In the genomic region with DNA sequence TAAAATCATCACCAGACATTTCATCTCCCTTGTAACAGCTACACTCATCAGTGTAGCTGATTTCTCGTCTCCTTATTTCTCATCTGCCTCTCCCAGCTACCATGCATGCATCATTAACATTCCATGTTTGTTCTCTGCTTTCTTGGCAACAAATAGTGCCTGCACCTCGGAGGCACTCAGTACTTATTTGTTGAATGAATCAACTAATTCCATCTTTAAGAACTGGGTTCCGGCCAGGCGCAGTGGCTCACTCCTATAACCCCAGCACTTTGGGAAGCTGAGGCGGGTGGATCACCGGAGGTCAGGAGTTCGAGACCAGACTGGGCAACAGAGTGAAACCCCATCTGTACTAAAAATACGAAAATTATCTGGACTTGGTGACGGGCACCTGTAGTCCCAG, we compare ENCODE assay signal across 2 cellular contexts.
TF ChIP-seq lines count a peak whose summit lies in the region.

No MANE protein-coding gene starts in this region.

TF ChIP-seq in GM23338, 12 proteins besides CTCF, POLR2A, EP300 and RAD21:
- TF ChIP-seq, protein P1, sequence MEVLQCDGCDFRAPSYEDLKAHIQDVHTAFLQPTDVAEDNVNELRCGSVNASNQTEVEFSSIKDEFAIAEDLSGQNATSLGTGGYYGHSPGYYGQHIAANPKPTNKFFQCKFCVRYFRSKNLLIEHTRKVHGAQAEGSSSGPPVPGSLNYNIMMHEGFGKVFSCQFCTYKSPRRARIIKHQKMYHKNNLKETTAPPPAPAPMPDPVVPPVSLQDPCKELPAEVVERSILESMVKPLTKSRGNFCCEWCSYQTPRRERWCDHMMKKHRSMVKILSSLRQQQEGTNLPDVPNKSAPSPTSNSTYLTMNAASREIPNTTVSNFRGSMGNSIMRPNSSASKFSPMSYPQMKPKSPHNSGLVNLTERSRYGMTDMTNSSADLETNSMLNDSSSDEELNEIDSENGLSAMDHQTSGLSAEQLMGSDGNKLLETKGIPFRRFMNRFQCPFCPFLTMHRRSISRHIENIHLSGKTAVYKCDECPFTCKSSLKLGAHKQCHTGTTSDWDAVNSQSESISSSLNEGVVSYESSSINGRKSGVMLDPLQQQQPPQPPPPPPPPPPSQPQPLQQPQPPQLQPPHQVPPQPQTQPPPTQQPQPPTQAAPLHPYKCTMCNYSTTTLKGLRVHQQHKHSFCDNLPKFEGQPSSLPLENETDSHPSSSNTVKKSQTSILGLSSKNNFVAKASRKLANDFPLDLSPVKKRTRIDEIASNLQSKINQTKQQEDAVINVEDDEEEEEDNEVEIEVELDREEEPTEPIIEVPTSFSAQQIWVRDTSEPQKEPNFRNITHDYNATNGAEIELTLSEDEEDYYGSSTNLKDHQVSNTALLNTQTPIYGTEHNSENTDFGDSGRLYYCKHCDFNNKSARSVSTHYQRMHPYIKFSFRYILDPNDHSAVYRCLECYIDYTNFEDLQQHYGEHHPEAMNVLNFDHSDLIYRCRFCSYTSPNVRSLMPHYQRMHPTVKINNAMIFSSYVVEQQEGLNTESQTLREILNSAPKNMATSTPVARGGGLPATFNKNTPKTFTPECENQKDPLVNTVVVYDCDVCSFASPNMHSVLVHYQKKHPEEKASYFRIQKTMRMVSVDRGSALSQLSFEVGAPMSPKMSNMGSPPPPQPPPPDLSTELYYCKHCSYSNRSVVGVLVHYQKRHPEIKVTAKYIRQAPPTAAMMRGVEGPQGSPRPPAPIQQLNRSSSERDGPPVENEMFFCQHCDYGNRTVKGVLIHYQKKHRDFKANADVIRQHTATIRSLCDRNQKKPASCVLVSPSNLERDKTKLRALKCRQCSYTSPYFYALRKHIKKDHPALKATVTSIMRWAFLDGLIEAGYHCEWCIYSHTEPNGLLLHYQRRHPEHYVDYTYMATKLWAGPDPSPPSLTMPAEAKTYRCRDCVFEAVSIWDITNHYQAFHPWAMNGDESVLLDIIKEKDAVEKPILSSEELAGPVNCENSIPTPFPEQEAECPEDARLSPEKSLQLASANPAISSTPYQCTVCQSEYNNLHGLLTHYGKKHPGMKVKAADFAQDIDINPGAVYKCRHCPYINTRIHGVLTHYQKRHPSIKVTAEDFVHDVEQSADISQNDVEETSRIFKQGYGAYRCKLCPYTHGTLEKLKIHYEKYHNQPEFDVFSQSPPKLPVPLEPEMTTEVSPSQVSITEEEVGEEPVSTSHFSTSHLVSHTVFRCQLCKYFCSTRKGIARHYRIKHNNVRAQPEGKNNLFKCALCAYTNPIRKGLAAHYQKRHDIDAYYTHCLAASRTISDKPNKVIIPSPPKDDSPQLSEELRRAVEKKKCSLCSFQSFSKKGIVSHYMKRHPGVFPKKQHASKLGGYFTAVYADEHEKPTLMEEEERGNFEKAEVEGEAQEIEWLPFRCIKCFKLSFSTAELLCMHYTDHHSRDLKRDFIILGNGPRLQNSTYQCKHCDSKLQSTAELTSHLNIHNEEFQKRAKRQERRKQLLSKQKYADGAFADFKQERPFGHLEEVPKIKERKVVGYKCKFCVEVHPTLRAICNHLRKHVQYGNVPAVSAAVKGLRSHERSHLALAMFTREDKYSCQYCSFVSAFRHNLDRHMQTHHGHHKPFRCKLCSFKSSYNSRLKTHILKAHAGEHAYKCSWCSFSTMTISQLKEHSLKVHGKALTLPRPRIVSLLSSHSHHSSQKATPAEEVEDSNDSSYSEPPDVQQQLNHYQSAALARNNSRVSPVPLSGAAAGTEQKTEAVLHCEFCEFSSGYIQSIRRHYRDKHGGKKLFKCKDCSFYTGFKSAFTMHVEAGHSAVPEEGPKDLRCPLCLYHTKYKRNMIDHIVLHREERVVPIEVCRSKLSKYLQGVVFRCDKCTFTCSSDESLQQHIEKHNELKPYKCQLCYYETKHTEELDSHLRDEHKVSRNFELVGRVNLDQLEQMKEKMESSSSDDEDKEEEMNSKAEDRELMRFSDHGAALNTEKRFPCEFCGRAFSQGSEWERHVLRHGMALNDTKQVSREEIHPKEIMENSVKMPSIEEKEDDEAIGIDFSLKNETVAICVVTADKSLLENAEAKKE (CRISPR knock-in tag; IDR thresholded peaks at IDR 0.05), result no peak
- TF ChIP-seq ZNF114 (CRISPR knock-in tag; IDR thresholded peaks at IDR 0.05) (no peak), EZH2phosphoT487 (IDR thresholded peaks at IDR 0.05; ENCODE audit: unreplicated experiment) (no peak)
TF ChIP-seq in GM23338: peak in this region for 0.

TF ChIP-seq in H1, 55 proteins besides CTCF, POLR2A, EP300 and RAD21:
- no peak for TF ChIP-seq KDM4A (IDR thresholded peaks at IDR 0.05; ENCODE audit: low read depth, low read length, severe bottlenecking)
TF ChIP-seq in H1: peak in this region for 0.
